In genomic region chr1:39106949-39107740, GRCh38 we compare ENCODE assay signal across 10 cellular contexts.
DNase-seq lines count a peak whose midpoint lies in the region; ATAC-seq, FAIRE-seq and TF ChIP-seq lines count a peak whose summit lies in the region.
"Had no signal": no experiment of that assay in that cellular context is flagged by ENCODE, and none has a peak within 500 bp of the region (broad histone marks: within the 10 kb centered on the region; RNA-seq: fewer than 3 reads in every experiment).

No MANE protein-coding gene starts in this region.

- H3K4me1 ChIP-seq in HUES48 (ENCODE audit: control insufficient read depth, insufficient read depth, low read length): peaks cover 58% of the 10 kb centered on the region
- H3K4me1 ChIP-seq in K562 (replicated peaks in 1 of 2; ENCODE audit: control insufficient read depth in 2 of 2, insufficient read depth in 2 of 2, low read length in 2 of 2): peaks cover 22 to 51% of the 10 kb centered on the region in 2 experiments
- peaks cover 41% of the 10 kb centered on the region in 2 donors for H3K4me1 ChIP-seq in kidney (ENCODE audit: control insufficient read depth in 1 of 2, insufficient read depth in 1 of 2, low read depth in 1 of 2, low read length in 2 of 2)
- peaks cover 79% of the 10 kb centered on the region for H3K4me1 ChIP-seq in suprapubic skin

- H3K27ac Mint-ChIP-seq in glutamatergic neuron (ENCODE audit: unreplicated experiment): no peak overlapping the region

- H3K27ac ChIP-seq in HUES48 (ENCODE audit: low read depth, low read length): peak overlapping the region; percentile 94
- no peak overlapping the region for H3K27ac ChIP-seq in K562 (ENCODE audit: extremely low read depth, low read depth, low read length)
- H3K27ac ChIP-seq in kidney (ENCODE audit: low read depth in 2 of 2, low read length in 2 of 2): peak overlapping the region; percentile 96 to 97
- H3K27ac ChIP-seq in suprapubic skin: peak overlapping the region; percentile 99

- H3K27me3 ChIP-seq in HUES48 (ENCODE audit: control insufficient read depth, insufficient read depth, low read length) (no peaks in the 10 kb centered on the region), K562 (ENCODE audit: control insufficient read depth in 2 of 2, insufficient read depth in 2 of 2, low read length in 2 of 2) (no peaks in the 10 kb centered on the region), suprapubic skin (no peaks in the 10 kb centered on the region)

- no peak overlapping the region for H3K4me3 Mint-ChIP-seq in glutamatergic neuron (ENCODE audit: unreplicated experiment)

- 56% methylated on average over 11 of the region's 11 CpGs for WGBS in K562 (ENCODE audit: insufficient coverage, low coverage, missing lambda C conversion rate)
- WGBS in suprapubic skin: 43% methylated on average over 11 of the region's 11 CpGs

- H3K27me3 Mint-ChIP-seq in glutamatergic neuron (ENCODE audit: unreplicated experiment): peaks cover 12% of the 10 kb centered on the region

- intact Hi-C loops in K562 (cut with micrococcal nuclease) (loop anchor here (2.0 to 10.0 kb wide), 3 partner anchors 280 to 608 kb away; no protein-coding TSS in a partner anchor), kidney (cut with DNase I) (no loop called here)

- H3K36me3 Mint-ChIP-seq in glutamatergic neuron (ENCODE audit: unreplicated experiment): no peaks in the 10 kb centered on the region
- H3K36me3 Mint-ChIP-seq: activated naive CD4-positive, alpha-beta T cell treated with anti-CD3 and anti-CD28 coated beads, Interleukin-2, amount 50 U/mL, for 72 hours had no signal

- TF ChIP-seq POLR2A in K562 (conservative IDR thresholded peaks at IDR 0.05): no peak
- no peak for TF ChIP-seq POLR2A in suprapubic skin (IDR thresholded peaks at IDR 0.05)

- no peak for DNase-seq in K562 (ENCODE audit: extremely low read depth in 1 of 4, low spot score in 3 of 4)
- no peak for DNase-seq in kidney
- no peak for DNase-seq in suprapubic skin (ENCODE audit: low spot score in 2 of 2)
- no peak for DNase-seq in H4 (ENCODE audit: low spot score)
- no peak for DNase-seq in NCI-H2171 treated with DMSO at 0.1 percent for 48 hours (lab: John Stamatoyannopoulos, UW)
- DNase-seq in activated CD4-positive, alpha-beta T cell treated with anti-CD3 and anti-CD28 coated beads for 1 hour: no peak
- DNase-seq in glutamatergic neuron: no peak
- DNase-seq: occipital lobe had no signal

- POLR2A ChIA-PET in K562 (lab: Yijun Ruan, JAX): interaction anchor here (0.6 to 2.5 kb wide), 11 partner anchors 10 to 468 kb away, joined by 3 to 8 read pairs (median 4); no protein-coding TSS in a partner anchor

- no peak overlapping the region for H2AFZ ChIP-seq in K562 (ENCODE audit: low read depth, low read length)

- TF ChIP-seq EP300 in K562 (IDR thresholded peaks at IDR 0.05; ENCODE audit: low read length) (no peak), suprapubic skin (IDR thresholded peaks at IDR 0.05) (no peak)

- H3K4me3 ChIP-seq in HUES48 (ENCODE audit: low read depth, low read length) (peak overlapping the region; percentile 86), K562 (no peak overlapping the region; the same call in 1 of the 2 replicates), kidney (ENCODE audit: low read length in 2 of 2) (peak overlapping the region; percentile 73 to 87), suprapubic skin (peak overlapping the region; percentile 98)

- H3K79me2 ChIP-seq in K562 (ENCODE audit: control insufficient read depth, insufficient read depth, low read length): peaks cover 47% of the 10 kb centered on the region

- FAIRE-seq in K562 (lab: Jason Lieb, UNC) (no peak), kidney (lab: Jason Lieb, UNC) (no peak)

- H3K4me2 ChIP-seq in K562 (ENCODE audit: insufficient read depth, low read length): peak overlapping the region; percentile 26; the same call in 1 of the 2 replicates

- peaks cover 5% of the 10 kb centered on the region for H3K9me3 Mint-ChIP-seq in glutamatergic neuron (ENCODE audit: unreplicated experiment)
- H3K9me3 Mint-ChIP-seq: activated naive CD4-positive, alpha-beta T cell treated with anti-CD3 and anti-CD28 coated beads, Interleukin-2, amount 50 U/mL, for 72 hours had no signal

- H3K9me1 ChIP-seq in K562 (ENCODE audit: control insufficient read depth, insufficient read depth, low read length): no peaks in the 10 kb centered on the region

- no peak for ATAC-seq in K562
- ATAC-seq: activated naive CD4-positive, alpha-beta T cell treated with anti-CD3 and anti-CD28 coated beads, Interleukin-2, amount 50 U/mL, for 72 hours had no signal

- in situ Hi-C loops in K562 (cut with MboI): no loop called here

- TF ChIP-seq RAD21 in K562 (CRISPR knock-in tag; conservative IDR thresholded peaks at IDR 0.05 in 1 of 2, IDR thresholded peaks at IDR 0.05 in 1 of 2): no peak

- no peaks in the 10 kb centered on the region for H3K36me3 ChIP-seq in HUES48 (ENCODE audit: control insufficient read depth, insufficient read depth, low read length)
- no peaks in the 10 kb centered on the region for H3K36me3 ChIP-seq in K562 (ENCODE audit: control insufficient read depth, insufficient read depth, low read length)
- H3K36me3 ChIP-seq in kidney (ENCODE audit: control insufficient read depth in 1 of 2, insufficient read depth in 2 of 2, low read length in 2 of 2): no peaks in the 10 kb centered on the region
- no peaks in the 10 kb centered on the region for H3K36me3 ChIP-seq in suprapubic skin

- peaks cover 31% of the 10 kb centered on the region for H3K4me1 Mint-ChIP-seq in glutamatergic neuron (ENCODE audit: low read depth, unreplicated experiment)

- BruUV-seq in K562 (replicated peaks; lab: Mats Ljungman, UMichigan): no TSS peak

- no peaks in the 10 kb centered on the region for H3K9me3 ChIP-seq in HUES48 (ENCODE audit: control insufficient read depth, insufficient read depth, low read length)
- no peaks in the 10 kb centered on the region for H3K9me3 ChIP-seq in K562 (replicated peaks; ENCODE audit: control insufficient read depth, insufficient read depth, low read depth, low read length)
- H3K9me3 ChIP-seq in kidney (ENCODE audit: control insufficient read depth in 1 of 2, low read length in 2 of 2): no peaks in the 10 kb centered on the region
- no peaks in the 10 kb centered on the region for H3K9me3 ChIP-seq in suprapubic skin

- no peaks in the 10 kb centered on the region for H4K20me1 ChIP-seq in K562 (replicated peaks; ENCODE audit: control insufficient read depth, insufficient read depth, low read length)

- H3K9ac ChIP-seq in HUES48 (ENCODE audit: low read depth, low read length) (peak overlapping the region; percentile 62), K562 (ENCODE audit: insufficient read depth in 1 of 2, low read depth in 2 of 2, low read length in 2 of 2) (peak overlapping the region in 1 of 2 experiments; percentile 43; a peak in 2 of 4 replicates), kidney (ENCODE audit: low read length in 2 of 2) (peak overlapping the region; percentile 72 to 96)

- TF ChIP-seq CTCF in K562 (IDR thresholded peaks at IDR 0.05 in 2 of 3, conservative IDR thresholded peaks at IDR 0.05 in 1 of 3; ENCODE audit: insufficient read depth in 2 of 3, low read depth in 1 of 3, low read length in 3 of 3) (no peak), kidney (IDR thresholded peaks at IDR 0.05; ENCODE audit: borderline replicate concordance, extremely low read depth, insufficient read depth) (no peak), suprapubic skin (IDR thresholded peaks at IDR 0.05) (no peak), glutamatergic neuron (IDR thresholded peaks at IDR 0.05; ENCODE audit: partially characterized antibody, unreplicated experiment) (no peak)

- CTCF ChIA-PET in K562 (lab: Yijun Ruan, JAX; ENCODE audit: low intra/inter-chr PET ratio): interaction anchor here (1.3 kb wide), 1 partner anchor 77 kb away, joined by 3 read pairs; no protein-coding TSS in a partner anchor

TF ChIP-seq in K562, 482 proteins besides CTCF, POLR2A, EP300 and RAD21:
- no peak for TF ChIP-seq ETV5 (CRISPR knock-in tag; IDR thresholded peaks at IDR 0.05; ENCODE audit: low read depth)
- TF ChIP-seq YBX1 (IDR thresholded peaks at IDR 0.05): no peak
- TF ChIP-seq PHF21A (IDR thresholded peaks at IDR 0.05; ENCODE audit: borderline replicate concordance, low read depth): peak; percentile 91
- peak; percentile 16 to 47; a peak in 1 of 4 replicates for TF ChIP-seq KDM1A (IDR thresholded peaks at IDR 0.05)
- TF ChIP-seq RCOR1 (IDR thresholded peaks at IDR 0.05; ENCODE audit: borderline replicate concordance in 1 of 2, low read depth in 2 of 2, low read length in 2 of 2): 0 out of 4 replicates have a peak, but pooled peaks of 1 of the 2 experiments have one; percentile 16
- TF ChIP-seq NFATC3 (IDR thresholded peaks at IDR 0.05): no peak
